1 cellular context compared by ENCODE assay signal in the genomic region with DNA sequence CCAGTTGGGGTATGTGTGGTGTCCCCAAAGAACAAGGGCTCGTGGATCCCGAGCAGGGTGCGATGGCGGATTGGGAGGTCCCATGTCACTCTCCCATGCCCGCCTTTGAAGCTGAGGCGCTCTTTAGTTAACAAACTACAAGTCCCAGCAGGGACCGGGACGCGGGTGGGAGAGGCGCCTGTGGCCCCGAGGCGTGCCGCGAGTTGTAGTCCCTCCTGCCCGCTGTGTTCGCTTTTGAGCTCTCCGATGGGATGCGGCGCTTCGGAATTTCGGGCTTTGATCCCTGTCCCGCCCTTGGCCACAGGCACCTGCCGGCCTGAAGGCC.
TF ChIP-seq lines count a peak whose summit lies in the region.

No MANE protein-coding gene starts in this region.

TF ChIP-seq in endothelial cell of umbilical vein, 7 proteins besides CTCF, POLR2A, EP300 and RAD21:
- TF ChIP-seq POLR2AphosphoS5 (IDR thresholded peaks at IDR 0.05; ENCODE audit: insufficient read depth, low read depth, low read length) (peak; percentile 61), EZH2 (IDR thresholded peaks at IDR 0.05; ENCODE audit: borderline replicate concordance, low read depth, low read length, severe bottlenecking) (no peak)
